In genomic region chr9:88725300-88726024, GRCh38 we compare ENCODE assay signal across 19 cellular contexts.
DNase-seq lines count a peak whose midpoint lies in the region; ATAC-seq and TF ChIP-seq lines count a peak whose summit lies in the region.
"Had no signal": no experiment of that assay in that cellular context is flagged by ENCODE, and none has a peak within 500 bp of the region (broad histone marks: within the 10 kb centered on the region; RNA-seq: fewer than 3 reads in every experiment).

No MANE protein-coding gene starts in this region.

- WGBS in IMR-90 (ENCODE audit: extremely low coverage in 2 of 2, insufficient read length in 1 of 2), 2 experiments, result no CpG with 5 or more reads among the region's 3 CpGs

- H2AFZ ChIP-seq in GM23338, result no peak overlapping the region
- no peak overlapping the region for H2AFZ ChIP-seq in IMR-90 (replicated peaks; ENCODE audit: low read length, poor library complexity)

- H3K4me3 Mint-ChIP-seq in GM23338, result no peak overlapping the region
- H3K4me3 Mint-ChIP-seq in activated naive CD4-positive, alpha-beta T cell treated with anti-CD3 and anti-CD28 coated beads, Interleukin-2, amount 10 ng/mL, durations not matched to agents 7 days and 5 days, result no peak overlapping the region
- H3K4me3 Mint-ChIP-seq: CD4-positive, CD25-positive, alpha-beta regulatory T cell; CD8-positive, alpha-beta memory T cell; IgD-negative memory B cell had no signal

- H3K36me3 ChIP-seq in GM23338 (ENCODE audit: insufficient read depth) (no peaks in the 10 kb centered on the region), IMR-90 (ENCODE audit: control insufficient read depth, insufficient read depth, low read length) (no peaks in the 10 kb centered on the region), colonic mucosa (no peaks in the 10 kb centered on the region)
- H3K36me3 ChIP-seq: BE2C, HAP-1 had no signal

- H3K56ac ChIP-seq in IMR-90 (ENCODE audit: extremely low read depth, insufficient read depth, low read length), result no peak overlapping the region

- H3K4me1 ChIP-seq in GM23338 (ENCODE audit: insufficient read depth), result peaks cover 9% of the 10 kb centered on the region; the same call in 1 of the 2 replicates
- peaks cover 5% of the 10 kb centered on the region; the same call in 1 of the 2 replicates for H3K4me1 ChIP-seq in IMR-90 (ENCODE audit: control insufficient read depth, insufficient read depth, low read length)
- H3K4me1 ChIP-seq in colonic mucosa, result no peaks in the 10 kb centered on the region
- H3K4me1 ChIP-seq: BE2C, HAP-1 had no signal

- H2BK15ac ChIP-seq in IMR-90 (ENCODE audit: low read depth, low read length), result no peak overlapping the region

- ATAC-seq in GM23338, result peak; percentile 90
- no peak for ATAC-seq in IMR-90 (ENCODE audit: low read depth)

- no peak for TF ChIP-seq RAD21 in IMR-90 (IDR thresholded peaks at IDR 0.05; ENCODE audit: low read length)

- H2BK120ac ChIP-seq in IMR-90 (ENCODE audit: low read depth, low read length), result no peak overlapping the region

- peaks cover 26% of the 10 kb centered on the region for H3K4me1 Mint-ChIP-seq in GM23338
- no peaks in the 10 kb centered on the region for H3K4me1 Mint-ChIP-seq in activated naive CD4-positive, alpha-beta T cell treated with anti-CD3 and anti-CD28 coated beads, Interleukin-2, amount 10 ng/mL, durations not matched to agents 7 days and 5 days
- H3K4me1 Mint-ChIP-seq: CD4-positive, CD25-positive, alpha-beta regulatory T cell; CD8-positive, alpha-beta memory T cell; IgD-negative memory B cell had no signal

- H4K20me1 ChIP-seq in GM23338 (replicated peaks; ENCODE audit: insufficient read depth) (no peaks in the 10 kb centered on the region), IMR-90 (ENCODE audit: insufficient read depth, low read length) (no peaks in the 10 kb centered on the region)

- H2BK5ac ChIP-seq in IMR-90 (ENCODE audit: low read depth, low read length, poor library complexity, severe bottlenecking), result no peak overlapping the region

- dilution Hi-C loops in IMR-90 (cut with HindIII; ENCODE audit: low sequenced_read_pairs, unreplicated experiment), result no loop called here

- peaks cover 14% of the 10 kb centered on the region; the same call in 1 of the 2 replicates for H3K9me2 ChIP-seq in GM23338 (ENCODE audit: insufficient read depth)

- H3K27me3 ChIP-seq in GM23338 (ENCODE audit: insufficient read depth) (no peaks in the 10 kb centered on the region), IMR-90 (ENCODE audit: control insufficient read depth, insufficient read depth, low read length) (0 out of 2 replicates have a peak, but pooled peaks cover 2% of the 10 kb centered on the region), colonic mucosa (no peaks in the 10 kb centered on the region)
- H3K27me3 ChIP-seq: BE2C had no signal

- no peak overlapping the region for H2AK5ac ChIP-seq in IMR-90 (ENCODE audit: low read depth, low read length)

- H3K9me3 Mint-ChIP-seq in GM23338, result peaks cover 4% of the 10 kb centered on the region; the same call in 2 of the 3 replicates
- no peaks in the 10 kb centered on the region for H3K9me3 Mint-ChIP-seq in activated naive CD4-positive, alpha-beta T cell treated with anti-CD3 and anti-CD28 coated beads, Interleukin-2, amount 10 ng/mL, durations not matched to agents 7 days and 5 days

- H3K9ac ChIP-seq in IMR-90 (ENCODE audit: low read depth, low read length) (no peak overlapping the region), colonic mucosa (ENCODE audit: low read depth in 2 of 2, low read length in 2 of 2) (no peak overlapping the region)

- no peak overlapping the region for H3K27ac ChIP-seq in GM23338 (ENCODE audit: low read depth)
- H3K27ac ChIP-seq in IMR-90 (ENCODE audit: insufficient read depth, low read length), result no peak overlapping the region
- H3K27ac ChIP-seq in colonic mucosa, result no peak overlapping the region

- CTCF ChIA-PET in IMR-90 (lab: Yijun Ruan, JAX), result interaction anchor here (1.2 kb wide), 1 partner anchor 22 kb away, joined by 3 read pairs; no protein-coding TSS in a partner anchor
- CTCF ChIA-PET in activated naive CD4-positive, alpha-beta T cell treated with anti-CD3 and anti-CD28 coated beads, Interleukin-2, amount 10 ng/mL, durations not matched to agents 7 days and 5 days (lab: Charles Lee), result no interaction called here

- 0 out of 2 replicates have a peak, but pooled peaks cover 2% of the 10 kb centered on the region for H3K9me1 ChIP-seq in IMR-90 (ENCODE audit: insufficient read depth, low read length)

- DNase-seq in GM23338 (ENCODE audit: low spot score), result peak; percentile 41
- no peak for DNase-seq in IMR-90
- peak; percentile 41 for DNase-seq in left kidney (ENCODE audit: low read depth, low spot score)
- DNase-seq in activated naive CD4-positive, alpha-beta T cell treated with anti-CD3 and anti-CD28 coated beads, Interleukin-2, amount 10 ng/mL, durations not matched to agents 7 days and 5 days, result no peak
- no peak for DNase-seq in colonic mucosa
- no peak for DNase-seq in EL
- DNase-seq: ACHN; BE2C; C1 segment of cervical spinal cord; CD4-positive, CD25-positive, alpha-beta regulatory T cell; CD8-positive, alpha-beta memory T cell; COR-L47; DMS 273 treated with DMSO at 0.1 percent for 48 hours; DMS53; DND-41; GF-D8; KBM-7 had no signal

- no peaks in the 10 kb centered on the region for H3K27me3 Mint-ChIP-seq in GM23338 (ENCODE audit: insufficient read depth, low read depth, poor library complexity)
- H3K27me3 Mint-ChIP-seq in activated naive CD4-positive, alpha-beta T cell treated with anti-CD3 and anti-CD28 coated beads, Interleukin-2, amount 10 ng/mL, durations not matched to agents 7 days and 5 days, result peaks cover 7% of the 10 kb centered on the region

- H3K4me3 ChIP-seq in GM23338 (no peak overlapping the region), IMR-90 (ENCODE audit: insufficient read depth, low read depth, low read length) (no peak overlapping the region), colonic mucosa (no peak overlapping the region)
- H3K4me3 ChIP-seq: HAP-1 had no signal

- POLR2A ChIA-PET in IMR-90 (lab: Charles Lee; ENCODE audit: unreplicated experiment), result no interaction called here

- peak overlapping the region; percentile 40; the same call in 1 of the 2 replicates for H3K18ac ChIP-seq in IMR-90 (ENCODE audit: low read depth, low read length)

- TF ChIP-seq POLR2A in IMR-90 (IDR thresholded peaks at IDR 0.05; ENCODE audit: low read depth, low read length), result no peak

- H3K4ac ChIP-seq in IMR-90 (ENCODE audit: low read depth, low read length), result no peak overlapping the region

- no peak overlapping the region for H3K14ac ChIP-seq in IMR-90 (replicated peaks; ENCODE audit: low read depth, low read length)

- H3K23ac ChIP-seq in IMR-90 (ENCODE audit: low read depth, low read length), result no peak overlapping the region

- TF ChIP-seq CTCF in GM23338 (conservative IDR thresholded peaks at IDR 0.05; ENCODE audit: low read depth in 2 of 2) (no peak), IMR-90 (conservative IDR thresholded peaks at IDR 0.05; ENCODE audit: low read depth, low read length) (no peak), colonic mucosa (IDR thresholded peaks at IDR 0.05) (no peak)

- BruUV-seq in IMR-90 (replicated peaks; lab: Mats Ljungman, UMichigan), result no TSS peak

- H3K79me1 ChIP-seq in IMR-90 (ENCODE audit: low read depth in 1 of 2, low read length in 2 of 2), result no peaks in the 10 kb centered on the region

- H4K5ac ChIP-seq in IMR-90 (ENCODE audit: low read depth, low read length), result no peak overlapping the region

- no peak overlapping the region for H2BK20ac ChIP-seq in IMR-90 (ENCODE audit: low read depth, low read length)

- H3K36me3 Mint-ChIP-seq in GM23338 (ENCODE audit: low read depth), result no peaks in the 10 kb centered on the region; the same call in 2 of the 3 replicates
- H3K36me3 Mint-ChIP-seq in activated naive CD4-positive, alpha-beta T cell treated with anti-CD3 and anti-CD28 coated beads, Interleukin-2, amount 10 ng/mL, durations not matched to agents 7 days and 5 days, result no peaks in the 10 kb centered on the region
- H3K36me3 Mint-ChIP-seq: CD4-positive, CD25-positive, alpha-beta regulatory T cell; CD8-positive, alpha-beta memory T cell; IgD-negative memory B cell had no signal

- H3K4me2 ChIP-seq in GM23338 (no peak overlapping the region), IMR-90 (ENCODE audit: low read depth, low read length) (no peak overlapping the region)

- H3F3A ChIP-seq in GM23338 (replicated peaks; ENCODE audit: low read depth), result no peaks in the 10 kb centered on the region

- H4K8ac ChIP-seq in IMR-90 (ENCODE audit: low read depth in 2 of 2, low read length in 2 of 2), result no peak overlapping the region

- in situ Hi-C loops in IMR-90 (cut with MboI; ENCODE audit: low sequenced_read_pairs), result no loop called here

- H3K9me3 ChIP-seq in IMR-90 (ENCODE audit: control insufficient read depth, insufficient read depth, low read length) (no peaks in the 10 kb centered on the region), colonic mucosa (no peaks in the 10 kb centered on the region)
- H3K9me3 ChIP-seq: BE2C, HAP-1 had no signal

- intact Hi-C loops in IMR-90 (cut with micrococcal nuclease) (no loop called here), colonic mucosa (cut with DNase I) (no loop called here)

- no peaks in the 10 kb centered on the region for H3K79me2 ChIP-seq in GM23338 (replicated peaks; ENCODE audit: insufficient read depth)

- no peak overlapping the region for H3K27ac Mint-ChIP-seq in GM23338
- H3K27ac Mint-ChIP-seq in activated naive CD4-positive, alpha-beta T cell treated with anti-CD3 and anti-CD28 coated beads, Interleukin-2, amount 10 ng/mL, durations not matched to agents 7 days and 5 days, result no peak overlapping the region
- H3K27ac Mint-ChIP-seq: CD4-positive, CD25-positive, alpha-beta regulatory T cell; CD8-positive, alpha-beta memory T cell; IgD-negative memory B cell had no signal

- no peak overlapping the region for H2AK9ac ChIP-seq in IMR-90 (replicated peaks; ENCODE audit: low read depth, low read length, poor library complexity)

- no peak overlapping the region; the same call in 1 of the 2 replicates for H4K91ac ChIP-seq in IMR-90 (ENCODE audit: insufficient read depth, low read depth, low read length)

TF ChIP-seq in GM23338, 12 proteins besides CTCF, POLR2A, EP300 and RAD21 (continues in another document):
- no peak for TF ChIP-seq POLR2AphosphoS5 (IDR thresholded peaks at IDR 0.05; ENCODE audit: low read depth)

TF ChIP-seq in IMR-90, 13 proteins besides CTCF, POLR2A, EP300 and RAD21 (continues in another document):
- no peak for TF ChIP-seq NFE2L2 (IDR thresholded peaks at IDR 0.05; ENCODE audit: low read depth, low read length)
- TF ChIP-seq BHLHE40 (IDR thresholded peaks at IDR 0.05; ENCODE audit: low read depth, low read length), result no peak
- no peak for TF ChIP-seq CHD1 (IDR thresholded peaks at IDR 0.05; ENCODE audit: low read depth, low read length)
- TF ChIP-seq SMC3 (IDR thresholded peaks at IDR 0.05; ENCODE audit: low read depth, low read length), result no peak
- TF ChIP-seq USF2 (IDR thresholded peaks at IDR 0.05; ENCODE audit: low read depth, low read length), result no peak

Comparison
In these comparisons a context has a peak if more than half of its experiments do, and no peak if none do; other contexts are left out.
1. DNase-seq: peak in GM23338 (single experiment) and left kidney (single experiment); none in IMR-90 (single experiment), activated naive CD4-positive, alpha-beta T cell treated with anti-CD3 and anti-CD28 coated beads, Interleukin-2, amount 10 ng/mL, durations not matched to agents 7 days and 5 days (single experiment), colonic mucosa (single experiment) and EL (single experiment).